ENCODE assay signal across 8 cellular contexts in genomic region chr1:2194319-2194897, GRCh38. TPM values are rescaled to one million over a fixed set of nuclear protein-coding genes. Genes with fewer than 3 reads are reported as not detected.
DNase-seq lines count a peak whose midpoint lies in the region; ATAC-seq and TF ChIP-seq lines count a peak whose summit lies in the region.

FAAP20 (minus strand) TSS chr1:2194772; CDS start chr1:2194749, 23 bp downstream.

- H3K27me3 ChIP-seq in HUES48 (ENCODE audit: control insufficient read depth, insufficient read depth, low read length) (no peaks in the 10 kb centered on the region), kidney epithelial cell (ENCODE audit: control insufficient read depth, insufficient read depth, low read length) (no peaks in the 10 kb centered on the region)

- peaks cover 8% of the 10 kb centered on the region; the same call in 1 of the 2 replicates for H3K36me3 ChIP-seq in HUES48 (ENCODE audit: control insufficient read depth, insufficient read depth, low read length)
- H3K36me3 ChIP-seq in kidney epithelial cell (ENCODE audit: control insufficient read depth, insufficient read depth, low read length) = no peaks in the 10 kb centered on the region

- ATAC-seq in GM21447 (IDR thresholded peaks at IDR 0.05; ENCODE audit: unreplicated experiment) = peak; percentile 41

- peaks cover 14% of the 10 kb centered on the region for H3K4me1 ChIP-seq in HUES48 (ENCODE audit: control insufficient read depth, insufficient read depth, low read length)

- H3K27me3 Mint-ChIP-seq in T-helper 2 cell treated with Interferon-gamma antibody and Interleukin-4, amounts not matched to agents 5 μg/mL and 100 μg/mL, for 36 hours (ENCODE audit: low read depth) = no peaks in the 10 kb centered on the region

- H3K27ac Mint-ChIP-seq in T-helper 2 cell treated with Interferon-gamma antibody and Interleukin-4, amounts not matched to agents 5 μg/mL and 100 μg/mL, for 36 hours = peak within 1 kb of the TSS; percentile 93

- H3K4me1 Mint-ChIP-seq in T-helper 2 cell treated with Interferon-gamma antibody and Interleukin-4, amounts not matched to agents 5 μg/mL and 100 μg/mL, for 36 hours (ENCODE audit: low read depth) = peaks cover 3% of the 10 kb centered on the region

- H3K9me3 ChIP-seq in HUES48 (ENCODE audit: control insufficient read depth, insufficient read depth, low read length) = no peaks in the 10 kb centered on the region

- peak within 1 kb of the TSS; percentile 84 for H3K27ac ChIP-seq in HUES48 (ENCODE audit: low read depth, low read length)

- DNase-seq in GDM1 (lab: John Stamatoyannopoulos, UW) = peak; percentile 56
- peak; percentile 70 for DNase-seq in T-helper 2 cell treated with Interferon-gamma antibody and Interleukin-4, amounts not matched to agents 5 μg/mL and 100 μg/mL, for 36 hours (ENCODE audit: low spot score)
- peak; percentile 80 for DNase-seq in cerebellum (ENCODE audit: low spot score)
- DNase-seq in kidney epithelial cell (ENCODE audit: low read depth) = no peak
- peak; percentile 72 to 73 for DNase-seq in stimulated activated CD4-positive, alpha-beta T cell treated with anti-CD3 and anti-CD28 coated beads, Interleukin-2, amount 100 ng/mL, for 24 hours
- DNase-seq in NCI-H524 (lab: John Stamatoyannopoulos, UW) = no peak

- peak within 1 kb of the TSS; percentile 86 for H3K4me3 Mint-ChIP-seq in T-helper 2 cell treated with Interferon-gamma antibody and Interleukin-4, amounts not matched to agents 5 μg/mL and 100 μg/mL, for 36 hours

- H3K4me3 ChIP-seq in HUES48 (ENCODE audit: low read depth, low read length) (peak within 1 kb of the TSS; percentile 62), kidney epithelial cell (ENCODE audit: low read depth, low read length) (peak within 1 kb of the TSS; percentile 57)

- no peaks in the 10 kb centered on the region for H3K9me3 Mint-ChIP-seq in T-helper 2 cell treated with Interferon-gamma antibody and Interleukin-4, amounts not matched to agents 5 μg/mL and 100 μg/mL, for 36 hours

- no peak within 1 kb of the TSS for H3K9ac ChIP-seq in HUES48 (ENCODE audit: low read depth, low read length)

- no peaks in the 10 kb centered on the region for H3K36me3 Mint-ChIP-seq in T-helper 2 cell treated with Interferon-gamma antibody and Interleukin-4, amounts not matched to agents 5 μg/mL and 100 μg/mL, for 36 hours (ENCODE audit: low read depth)

- TF ChIP-seq CTCF in kidney epithelial cell (IDR thresholded peaks at IDR 0.05; ENCODE audit: insufficient read depth, low read length, poor library complexity, severe bottlenecking) = no peak

RNA-seq across cellular contexts. Expression of gene FAAP20, which starts in this region (rescaled TPM):
- 14.0 TPM for total RNA-seq in cerebellum
- total RNA-seq in kidney epithelial cell = 50.6 and 65.8 TPM in 2 replicates

Comparison
In these comparisons a context has a peak if more than half of its experiments do, and no peak if none do; other contexts are left out.
1. DNase-seq: peak in GDM1 (single experiment), T-helper 2 cell treated with Interferon-gamma antibody and Interleukin-4, amounts not matched to agents 5 μg/mL and 100 μg/mL, for 36 hours (single experiment), cerebellum (single experiment) and stimulated activated CD4-positive, alpha-beta T cell treated with anti-CD3 and anti-CD28 coated beads, Interleukin-2, amount 100 ng/mL, for 24 hours (2 of 2); none in kidney epithelial cell (single experiment) and NCI-H524 (0 of 2).